18 cellular contexts compared by ENCODE assay signal in genomic region chr12:125145196-125145595, GRCh38. TPM values are rescaled to one million over a fixed set of nuclear protein-coding genes. Genes with fewer than 3 reads are reported as not detected.
"Had no signal": no experiment of that assay in that cellular context is flagged by ENCODE, and none has a peak within 500 bp of the region (broad histone marks: within the 10 kb centered on the region; RNA-seq: fewer than 3 reads in every experiment).

No MANE protein-coding gene starts in this region.

- H3K36me3 ChIP-seq: heart right ventricle, prostate gland, sigmoid colon, upper lobe of left lung had no signal

- H3K27ac Mint-ChIP-seq: activated naive CD8-positive, alpha-beta T cell treated with anti-CD3 and anti-CD28 coated beads, Interleukin-2, amount 10 ng/mL, durations not matched to agents 7 days and 5 days; activated T-cell treated with anti-CD3 and anti-CD28 coated beads, Interleukin-2, amount 50 U/mL, for 72 hours; memory B cell; natural killer cell treated with Interleukin-12 subunit alpha and Interleukin-12 subunit beta and Interleukin-15 and Interleukin-18, amount 100 ng/mL, for 72 hours; T-helper 2 cell treated with Interferon-gamma antibody and Interleukin-4, amounts not matched to agents 5 μg/mL and 100 μg/mL, for 36 hours had no signal

- H3K27ac ChIP-seq: heart right ventricle, prostate gland, sigmoid colon, upper lobe of left lung had no signal

- ATAC-seq: activated T-cell treated with anti-CD3 and anti-CD28 coated beads, Interleukin-2, amount 50 U/mL, for 72 hours; heart right ventricle; left lobe of liver had no signal

- H3K36me3 Mint-ChIP-seq: activated naive CD8-positive, alpha-beta T cell treated with anti-CD3 and anti-CD28 coated beads, Interleukin-2, amount 10 ng/mL, durations not matched to agents 7 days and 5 days; natural killer cell treated with Interleukin-12 subunit alpha and Interleukin-12 subunit beta and Interleukin-15 and Interleukin-18, amount 100 ng/mL, for 72 hours had no signal

- DNase-seq: activated CD4-positive, alpha-beta T cell treated with anti-CD3 and anti-CD28 coated beads for 1 hour; activated CD4-positive, alpha-beta T cell treated with anti-CD3 and anti-CD28 coated beads, Interleukin-2, amount 50 U/mL, for 48 hours; activated naive CD8-positive, alpha-beta T cell treated with anti-CD3 and anti-CD28 coated beads, Interleukin-2, amount 10 ng/mL, durations not matched to agents 7 days and 5 days; activated T-cell treated with anti-CD3 and anti-CD28 coated beads, Interleukin-2, amount 50 U/mL, for 72 hours; aorta; cortex of kidney; effector memory CD4-positive, alpha-beta T cell; foreskin melanocyte; heart right ventricle; occipital lobe; sigmoid colon; stimulated activated naive CD4-positive, alpha-beta T cell; upper lobe of left lung had no signal

- H3K9me3 ChIP-seq: heart right ventricle, prostate gland, sigmoid colon, upper lobe of left lung had no signal

- H3K4me1 ChIP-seq: prostate gland, sigmoid colon, upper lobe of left lung had no signal

- H3K27me3 Mint-ChIP-seq: activated naive CD8-positive, alpha-beta T cell treated with anti-CD3 and anti-CD28 coated beads, Interleukin-2, amount 10 ng/mL, durations not matched to agents 7 days and 5 days; memory B cell; natural killer cell treated with Interleukin-12 subunit alpha and Interleukin-12 subunit beta and Interleukin-15 and Interleukin-18, amount 100 ng/mL, for 72 hours had no signal

- H3K27me3 ChIP-seq: heart right ventricle, sigmoid colon, upper lobe of left lung had no signal

- H3K9me3 Mint-ChIP-seq: activated naive CD8-positive, alpha-beta T cell treated with anti-CD3 and anti-CD28 coated beads, Interleukin-2, amount 10 ng/mL, durations not matched to agents 7 days and 5 days; activated T-cell treated with anti-CD3 and anti-CD28 coated beads, Interleukin-2, amount 50 U/mL, for 72 hours; memory B cell; natural killer cell treated with Interleukin-12 subunit alpha and Interleukin-12 subunit beta and Interleukin-15 and Interleukin-18, amount 100 ng/mL, for 72 hours; T-helper 2 cell treated with Interferon-gamma antibody and Interleukin-4, amounts not matched to agents 5 μg/mL and 100 μg/mL, for 36 hours had no signal

- H3K4me3 ChIP-seq: heart right ventricle, prostate gland, sigmoid colon, upper lobe of left lung had no signal

- H3K4me3 Mint-ChIP-seq: activated naive CD8-positive, alpha-beta T cell treated with anti-CD3 and anti-CD28 coated beads, Interleukin-2, amount 10 ng/mL, durations not matched to agents 7 days and 5 days; activated T-cell treated with anti-CD3 and anti-CD28 coated beads, Interleukin-2, amount 50 U/mL, for 72 hours; memory B cell; natural killer cell treated with Interleukin-12 subunit alpha and Interleukin-12 subunit beta and Interleukin-15 and Interleukin-18, amount 100 ng/mL, for 72 hours; T-helper 2 cell treated with Interferon-gamma antibody and Interleukin-4, amounts not matched to agents 5 μg/mL and 100 μg/mL, for 36 hours had no signal

RNA-seq across cellular contexts. Expression of gene TMEM132B, which starts 41.0 kb away (rescaled TPM):
- total RNA-seq: activated naive CD8-positive, alpha-beta T cell treated with anti-CD3 and anti-CD28 coated beads, Interleukin-2, amount 10 ng/mL, durations not matched to agents 7 days and 5 days; activated T-cell treated with anti-CD3 and anti-CD28 coated beads, Interleukin-2, amount 50 U/mL, for 72 hours; natural killer cell treated with Interleukin-12 subunit alpha and Interleukin-12 subunit beta and Interleukin-15 and Interleukin-18, amount 100 ng/mL, for 72 hours had no signal
